ENCODE assay signal across 1 cellular context in genomic region chr12:56040963-56041578, GRCh38.
TF ChIP-seq lines count a peak whose summit lies in the region.

No MANE protein-coding gene starts in this region.

TF ChIP-seq in A549, 52 proteins besides CTCF, POLR2A, EP300 and RAD21:
- TF ChIP-seq RARB (CRISPR knock-in tag; IDR thresholded peaks at IDR 0.05) (no peak), RNF2 (IDR thresholded peaks at IDR 0.05; ENCODE audit: borderline replicate concordance, low read depth) (no peak), CEBPB (IDR thresholded peaks at IDR 0.05) (no peak), CHD2 (IDR thresholded peaks at IDR 0.05; ENCODE audit: low read length, partially characterized antibody) (no peak)
